ENCODE assay signal across 21 cellular contexts in genomic region chr5:149761461-149761860, GRCh38.
"Had no signal": no experiment of that assay in that cellular context is flagged by ENCODE, and none has a peak within 500 bp of the region (broad histone marks: within the 10 kb centered on the region; RNA-seq: fewer than 3 reads in every experiment).

No MANE protein-coding gene starts in this region.

- H3K4me1 ChIP-seq: uterus had no signal

- FAIRE-seq: kidney had no signal

- DNase-seq: colonic mucosa; dermis blood vessel endothelial cell; effector CD8-positive, alpha-beta T cell; immature natural killer cell; mammary epithelial cell; mucosa of descending colon; naive thymus-derived CD8-positive, alpha-beta T cell; sigmoid colon; stimulated activated CD4-positive, alpha-beta T cell treated with anti-CD3 and anti-CD28 coated beads, Interleukin-2, amount 100 ng/mL, for 24 hours; stimulated activated CD4-positive, alpha-beta T cell treated with anti-CD3 and anti-CD28 coated beads, Interleukin-4, amount 100 ng/mL, for 4 hours; stimulated activated naive B cell treated with anti-CD40 and anti-IgM and Interleukin-4, amounts not matched to agents 10 μg/mL and 1 μg/mL and 100 μg/mL, for 72 hours; stomach; substantia nigra; transverse colon; uterus had no signal

- H3K27me3 ChIP-seq: colonic mucosa, gastroesophageal sphincter, right atrium auricular region, sigmoid colon, stomach, transverse colon, uterus had no signal

- ATAC-seq: esophagus mucosa; gastroesophageal sphincter; mucosa of descending colon; naive thymus-derived CD8-positive, alpha-beta T cell; stimulated activated naive B cell treated with anti-CD40 and anti-IgM and Interleukin-4, amounts not matched to agents 10 μg/mL and 1 μg/mL and 100 μg/mL, for 72 hours had no signal

- H3K4me3 ChIP-seq: colonic mucosa, gastroesophageal sphincter, mucosa of descending colon, right atrium auricular region, sigmoid colon, skin epidermis, stomach, thoracic aorta, transverse colon, uterus had no signal

- H3K36me3 ChIP-seq: colonic mucosa, gastroesophageal sphincter, right atrium auricular region, sigmoid colon, stomach, thoracic aorta, transverse colon, uterus had no signal

- H3K27ac ChIP-seq: colonic mucosa, gastroesophageal sphincter, right atrium auricular region, skin epidermis, stomach, thoracic aorta, transverse colon, uterus had no signal

- H3K9me3 ChIP-seq: colonic mucosa, mucosa of descending colon, sigmoid colon, uterus had no signal
